ENCODE assay signal across 12 cellular contexts in genomic region chr1:230572121-230573083, GRCh38.
DNase-seq lines count a peak whose midpoint lies in the region; ATAC-seq and TF ChIP-seq lines count a peak whose summit lies in the region.
"Had no signal": no experiment of that assay in that cellular context is flagged by ENCODE, and none has a peak within 500 bp of the region (broad histone marks: within the 10 kb centered on the region; RNA-seq: fewer than 3 reads in every experiment).

No MANE protein-coding gene starts in this region.

- no peak overlapping the region for H2BK12ac ChIP-seq in mesenchymal stem cell (ENCODE audit: low read length in 2 of 2)

- peak; percentile 49 for ATAC-seq in upper lobe of right lung
- no peak for ATAC-seq in GM21529 (IDR thresholded peaks at IDR 0.05; ENCODE audit: unreplicated experiment)

- no peak overlapping the region for H3K23ac ChIP-seq in mesenchymal stem cell (ENCODE audit: low read length in 2 of 2)

- H3K9me3 Mint-ChIP-seq in osteocyte (ENCODE audit: unreplicated experiment): no peaks in the 10 kb centered on the region

- no peak overlapping the region for H2BK120ac ChIP-seq in mesenchymal stem cell (ENCODE audit: low read depth, low read length)

- H3K79me1 ChIP-seq in mesenchymal stem cell (replicated peaks; ENCODE audit: low read length, poor library complexity, severe bottlenecking): no peaks in the 10 kb centered on the region

- DNase-seq in NCI-H82 (lab: John Stamatoyannopoulos, UW) (peak; percentile 37), NCI-H82 treated with DMSO at 0.1 percent for 48 hours (lab: John Stamatoyannopoulos, UW; ENCODE audit: unreplicated experiment) (no peak), colonic mucosa (peak; percentile 77), mesenchymal stem cell (peak; percentile 32), upper lobe of right lung (no peak), HPDE6-E6E7 (ENCODE audit: extremely low spot score) (no peak), osteocyte (ENCODE audit: extremely low spot score, unreplicated experiment) (no peak)
- DNase-seq: 8988T, NCI-H748 treated with DMSO at 0.1 percent for 48 hours, T-helper 2 cell, tibial artery had no signal

- H2AK5ac ChIP-seq in mesenchymal stem cell (ENCODE audit: low read length, severe bottlenecking): no peak overlapping the region

- H3K9me3 ChIP-seq in colonic mucosa (no peaks in the 10 kb centered on the region), mesenchymal stem cell (ENCODE audit: control insufficient read depth, low read length) (no peaks in the 10 kb centered on the region), upper lobe of right lung (no peaks in the 10 kb centered on the region)
- H3K9me3 ChIP-seq: tibial artery had no signal

- peaks cover 46% of the 10 kb centered on the region for H3K27me3 Mint-ChIP-seq in osteocyte (ENCODE audit: unreplicated experiment)

- H3K9ac ChIP-seq in colonic mucosa (ENCODE audit: low read depth in 2 of 2, low read length in 2 of 2) (peak overlapping the region in 1 of 2 donors; percentile 70), mesenchymal stem cell (ENCODE audit: low read length) (no peak overlapping the region)

- peak overlapping the region; percentile 47 for H3K4me2 ChIP-seq in mesenchymal stem cell (ENCODE audit: low read length, poor library complexity, severe bottlenecking)

- H3K27me3 ChIP-seq in colonic mucosa (no peaks in the 10 kb centered on the region), mesenchymal stem cell (ENCODE audit: control insufficient read depth in 1 of 2, insufficient read depth in 1 of 2, low read length in 2 of 2) (peaks cover 0 to 4% of the 10 kb centered on the region in 2 experiments), upper lobe of right lung (no peaks in the 10 kb centered on the region)
- H3K27me3 ChIP-seq: tibial artery had no signal

- H3K4me1 Mint-ChIP-seq in osteocyte (ENCODE audit: unreplicated experiment): no peaks in the 10 kb centered on the region

- no peak overlapping the region for H3K18ac ChIP-seq in mesenchymal stem cell (ENCODE audit: low read depth in 1 of 2, low read length in 2 of 2)

- no peak overlapping the region for H4K91ac ChIP-seq in mesenchymal stem cell (ENCODE audit: low read length)

- WGBS in mesenchymal stem cell: 31% methylated on average over 7 of the region's 7 CpGs

- intact Hi-C loops in colonic mucosa (cut with DNase I) (no loop called here), upper lobe of right lung (cut with DNase I) (no loop called here)

- no peaks in the 10 kb centered on the region for H3K36me3 Mint-ChIP-seq in osteocyte (ENCODE audit: unreplicated experiment)

- H3K36me3 ChIP-seq in colonic mucosa (no peaks in the 10 kb centered on the region), mesenchymal stem cell (ENCODE audit: control insufficient read depth in 1 of 2, insufficient read depth in 2 of 2, low read depth in 1 of 2, low read length in 2 of 2) (no peaks in the 10 kb centered on the region), upper lobe of right lung (no peaks in the 10 kb centered on the region)
- H3K36me3 ChIP-seq: tibial artery had no signal

- H3K4me3 ChIP-seq in colonic mucosa: no peak overlapping the region
- H3K4me3 ChIP-seq in mesenchymal stem cell (ENCODE audit: insufficient read depth in 1 of 2, low read depth in 1 of 2, low read length in 2 of 2): no peak overlapping the region
- no peak overlapping the region for H3K4me3 ChIP-seq in upper lobe of right lung
- H3K4me3 ChIP-seq: tibial artery had no signal

- H3K27ac ChIP-seq in colonic mucosa (peak overlapping the region; percentile 86), mesenchymal stem cell (ENCODE audit: low read length, poor library complexity, severe bottlenecking) (peak overlapping the region; percentile 83), upper lobe of right lung (no peak overlapping the region)
- H3K27ac ChIP-seq: tibial artery had no signal

- no peak overlapping the region for H3K27ac Mint-ChIP-seq in osteocyte (ENCODE audit: unreplicated experiment)

- no peak overlapping the region for H2BK15ac ChIP-seq in mesenchymal stem cell (ENCODE audit: low read depth, poor library complexity, severe bottlenecking)

- TF ChIP-seq CTCF in colonic mucosa (IDR thresholded peaks at IDR 0.05) (no peak), upper lobe of right lung (IDR thresholded peaks at IDR 0.05) (no peak), osteocyte (IDR thresholded peaks at IDR 0.05) (no peak)

- no peak overlapping the region for H3K4ac ChIP-seq in mesenchymal stem cell (ENCODE audit: low read depth in 1 of 2, low read length in 2 of 2)

- H2AFZ ChIP-seq in mesenchymal stem cell (ENCODE audit: low read depth, low read length): no peak overlapping the region

- H4K8ac ChIP-seq in mesenchymal stem cell (ENCODE audit: low read length): no peak overlapping the region

- H3K4me1 ChIP-seq in colonic mucosa (peaks cover 22% of the 10 kb centered on the region), mesenchymal stem cell (ENCODE audit: control insufficient read depth, insufficient read depth, low read depth, low read length) (peaks cover 11% of the 10 kb centered on the region), upper lobe of right lung (peaks cover 9% of the 10 kb centered on the region)
- H3K4me1 ChIP-seq: tibial artery had no signal

- peak overlapping the region; percentile 83 for H2BK5ac ChIP-seq in mesenchymal stem cell (ENCODE audit: low read depth, low read length, poor library complexity, severe bottlenecking)

- no peak overlapping the region for H3K4me3 Mint-ChIP-seq in osteocyte (ENCODE audit: unreplicated experiment)

- no peak overlapping the region for H3K14ac ChIP-seq in mesenchymal stem cell (ENCODE audit: low read length in 2 of 2)

Comparison
In these comparisons a context has a peak if more than half of its experiments do, and no peak if none do; other contexts are left out.
1. DNase-seq: peak in NCI-H82 (single experiment), colonic mucosa (single experiment) and mesenchymal stem cell (single experiment); none in NCI-H82 treated with DMSO at 0.1 percent for 48 hours (single experiment), upper lobe of right lung (single experiment), HPDE6-E6E7 (single experiment) and osteocyte (single experiment).